In the genomic region with DNA sequence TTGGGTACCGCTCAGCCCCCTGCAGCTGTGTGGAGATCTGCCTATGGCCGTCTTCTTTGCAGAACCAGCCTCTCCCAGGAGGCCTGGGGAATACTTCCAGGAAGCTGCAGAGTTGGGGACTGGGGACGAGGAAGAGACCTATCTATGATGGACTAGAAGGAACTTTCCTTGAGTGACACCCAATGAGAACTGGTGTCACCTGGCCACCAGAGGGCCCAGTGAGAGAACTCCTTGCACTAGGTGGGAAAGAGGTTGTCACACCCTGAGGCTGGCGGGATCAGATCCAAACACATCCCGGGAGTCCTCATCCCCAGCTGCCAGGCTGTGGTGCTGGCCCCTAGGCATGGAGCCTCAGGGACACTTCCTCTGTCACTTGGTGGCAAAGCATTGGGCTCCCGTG, we compare ENCODE assay signal across 1 cellular context.
TF ChIP-seq lines count a peak whose summit lies in the region.

No MANE protein-coding gene starts in this region.

TF ChIP-seq in A549, 52 proteins besides CTCF, POLR2A, EP300 and RAD21 (continued from another document):
- TF ChIP-seq USF2 (IDR thresholded peaks at IDR 0.05) (no peak), EHMT2 (IDR thresholded peaks at IDR 0.05; ENCODE audit: low read depth) (no peak), HEYL (CRISPR knock-in tag; IDR thresholded peaks at IDR 0.05) (no peak), RCOR1 (IDR thresholded peaks at IDR 0.05; ENCODE audit: low read depth, low read length) (no peak), MAZ (IDR thresholded peaks at IDR 0.05; ENCODE audit: borderline replicate concordance, low read depth, low read length) (no peak), KDM5A (IDR thresholded peaks at IDR 0.05) (no peak), CBX2 (IDR thresholded peaks at IDR 0.05; ENCODE audit: borderline replicate concordance, low read depth) (no peak), NFE2L2 (conservative IDR thresholded peaks at IDR 0.05; ENCODE audit: low read length) (no peak), ZNF302 (CRISPR knock-in tag; IDR thresholded peaks at IDR 0.05) (no peak), BHLHE40 (IDR thresholded peaks at IDR 0.05; ENCODE audit: low read depth, low read length) (no peak), RARB (CRISPR knock-in tag; IDR thresholded peaks at IDR 0.05) (no peak), E2F6 (IDR thresholded peaks at IDR 0.05; ENCODE audit: borderline replicate concordance, low read depth) (no peak)
